In the genomic region with DNA sequence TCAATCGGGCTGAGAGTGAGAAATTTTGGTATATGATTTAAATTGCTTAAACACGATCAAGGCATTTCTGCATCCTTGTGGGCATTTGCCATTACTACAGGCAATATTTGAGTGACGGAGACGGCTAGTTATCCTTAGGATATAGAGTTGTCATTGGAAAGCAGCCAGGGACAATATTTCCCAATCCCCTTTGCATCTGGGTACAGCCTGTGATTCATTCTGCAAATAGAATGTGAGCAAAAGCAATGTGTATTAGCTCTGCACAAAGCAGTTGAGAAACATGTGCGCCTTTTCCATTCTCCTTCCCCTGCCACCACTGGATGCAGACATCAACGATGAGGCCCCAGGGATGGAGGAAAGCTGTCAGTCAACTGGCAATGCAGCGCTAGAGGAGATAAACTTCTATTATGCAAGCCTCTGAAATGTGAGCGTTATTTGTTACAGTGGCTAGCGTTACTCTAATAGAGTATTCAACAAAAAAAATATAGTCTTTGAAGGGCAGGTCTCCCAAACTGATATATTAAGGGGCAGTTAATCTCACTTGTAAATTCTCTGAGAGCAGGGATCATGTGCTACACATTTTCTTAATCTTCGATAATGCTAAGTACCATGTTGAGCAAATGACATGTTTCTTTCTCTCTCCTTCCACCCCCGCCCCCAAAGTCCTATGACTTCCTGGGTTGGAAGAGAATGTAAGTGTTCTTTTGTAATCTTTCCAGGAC, we compare ENCODE assay signal across 1 cellular context.
TF ChIP-seq lines count a peak whose summit lies in the region.

No MANE protein-coding gene starts in this region.

TF ChIP-seq in HepG2, 621 proteins besides CTCF, POLR2A, EP300 and RAD21 (continued from another document and continues in another):
- TF ChIP-seq SRSF1 (optimal IDR thresholded peaks at IDR 0.05; ENCODE audit: low read depth, low read length) (no peak), ZSCAN20 (CRISPR knock-in tag; IDR thresholded peaks at IDR 0.05; ENCODE audit: borderline replicate concordance) (no peak), RFX5 (IDR thresholded peaks at IDR 0.05; ENCODE audit: low read depth, low read length) (peak; percentile 52; the same call in 1 of the 2 replicates), KLF13 (CRISPR knock-in tag; IDR thresholded peaks at IDR 0.05) (no peak), ERF (CRISPR knock-in tag; IDR thresholded peaks at IDR 0.05) (peak; percentile 99), ZKSCAN8 (CRISPR knock-in tag; IDR thresholded peaks at IDR 0.05; ENCODE audit: borderline replicate concordance) (peak; percentile 98), KDM5B (CRISPR knock-in tag; IDR thresholded peaks at IDR 0.05; ENCODE audit: borderline replicate concordance) (no peak), ZNF543 (CRISPR knock-in tag; IDR thresholded peaks at IDR 0.05) (peak; percentile 68; the same call in 1 of the 2 replicates), ESRRA (CRISPR knock-in tag; IDR thresholded peaks at IDR 0.05; ENCODE audit: low read depth) (no peak), ZBTB7A (CRISPR knock-in tag; IDR thresholded peaks at IDR 0.05) (no peak; the same call in 1 of the 2 replicates), NR2F6 (IDR thresholded peaks at IDR 0.05) (peak; percentile 85), NR2F6 (CRISPR knock-in tag; IDR thresholded peaks at IDR 0.05) (peak; percentile 92), SKIL (CRISPR knock-in tag; IDR thresholded peaks at IDR 0.05; ENCODE audit: borderline replicate concordance) (peak; percentile 96), ZNF382 (CRISPR knock-in tag; IDR thresholded peaks at IDR 0.05; ENCODE audit: borderline replicate concordance) (no peak), NR3C1 (CRISPR knock-in tag; IDR thresholded peaks at IDR 0.05) (no peak), ZFP36 (IDR thresholded peaks at IDR 0.05; ENCODE audit: borderline replicate concordance, low read depth, low read length, partially characterized antibody) (no peak), GFI1 (CRISPR knock-in tag; IDR thresholded peaks at IDR 0.05; ENCODE audit: borderline replicate concordance) (peak; percentile 99), PAX8 (CRISPR knock-in tag; IDR thresholded peaks at IDR 0.05; ENCODE audit: borderline replicate concordance) (no peak), SALL2 (CRISPR knock-in tag; IDR thresholded peaks at IDR 0.05) (peak; percentile 73), ZNF224 (CRISPR knock-in tag; IDR thresholded peaks at IDR 0.05) (peak; percentile 80; the same call in 1 of the 2 replicates), MLLT10 (CRISPR knock-in tag; IDR thresholded peaks at IDR 0.05) (no peak), ZNF207 (IDR thresholded peaks at IDR 0.05; ENCODE audit: borderline replicate concordance) (no peak), ZNF672 (CRISPR knock-in tag; IDR thresholded peaks at IDR 0.05) (no peak), STAT5B (CRISPR knock-in tag; IDR thresholded peaks at IDR 0.05) (no peak; the same call in 1 of the 2 replicates), CEBPG (CRISPR knock-in tag; IDR thresholded peaks at IDR 0.05) (peak; percentile 99)
- TF ChIP-seq, protein P1, sequence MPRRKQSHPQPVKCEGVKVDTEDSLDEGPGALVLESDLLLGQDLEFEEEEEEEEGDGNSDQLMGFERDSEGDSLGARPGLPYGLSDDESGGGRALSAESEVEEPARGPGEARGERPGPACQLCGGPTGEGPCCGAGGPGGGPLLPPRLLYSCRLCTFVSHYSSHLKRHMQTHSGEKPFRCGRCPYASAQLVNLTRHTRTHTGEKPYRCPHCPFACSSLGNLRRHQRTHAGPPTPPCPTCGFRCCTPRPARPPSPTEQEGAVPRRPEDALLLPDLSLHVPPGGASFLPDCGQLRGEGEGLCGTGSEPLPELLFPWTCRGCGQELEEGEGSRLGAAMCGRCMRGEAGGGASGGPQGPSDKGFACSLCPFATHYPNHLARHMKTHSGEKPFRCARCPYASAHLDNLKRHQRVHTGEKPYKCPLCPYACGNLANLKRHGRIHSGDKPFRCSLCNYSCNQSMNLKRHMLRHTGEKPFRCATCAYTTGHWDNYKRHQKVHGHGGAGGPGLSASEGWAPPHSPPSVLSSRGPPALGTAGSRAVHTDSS (CRISPR knock-in tag; conservative IDR thresholded peaks at IDR 0.05) = no peak
- TF ChIP-seq, protein P2, sequence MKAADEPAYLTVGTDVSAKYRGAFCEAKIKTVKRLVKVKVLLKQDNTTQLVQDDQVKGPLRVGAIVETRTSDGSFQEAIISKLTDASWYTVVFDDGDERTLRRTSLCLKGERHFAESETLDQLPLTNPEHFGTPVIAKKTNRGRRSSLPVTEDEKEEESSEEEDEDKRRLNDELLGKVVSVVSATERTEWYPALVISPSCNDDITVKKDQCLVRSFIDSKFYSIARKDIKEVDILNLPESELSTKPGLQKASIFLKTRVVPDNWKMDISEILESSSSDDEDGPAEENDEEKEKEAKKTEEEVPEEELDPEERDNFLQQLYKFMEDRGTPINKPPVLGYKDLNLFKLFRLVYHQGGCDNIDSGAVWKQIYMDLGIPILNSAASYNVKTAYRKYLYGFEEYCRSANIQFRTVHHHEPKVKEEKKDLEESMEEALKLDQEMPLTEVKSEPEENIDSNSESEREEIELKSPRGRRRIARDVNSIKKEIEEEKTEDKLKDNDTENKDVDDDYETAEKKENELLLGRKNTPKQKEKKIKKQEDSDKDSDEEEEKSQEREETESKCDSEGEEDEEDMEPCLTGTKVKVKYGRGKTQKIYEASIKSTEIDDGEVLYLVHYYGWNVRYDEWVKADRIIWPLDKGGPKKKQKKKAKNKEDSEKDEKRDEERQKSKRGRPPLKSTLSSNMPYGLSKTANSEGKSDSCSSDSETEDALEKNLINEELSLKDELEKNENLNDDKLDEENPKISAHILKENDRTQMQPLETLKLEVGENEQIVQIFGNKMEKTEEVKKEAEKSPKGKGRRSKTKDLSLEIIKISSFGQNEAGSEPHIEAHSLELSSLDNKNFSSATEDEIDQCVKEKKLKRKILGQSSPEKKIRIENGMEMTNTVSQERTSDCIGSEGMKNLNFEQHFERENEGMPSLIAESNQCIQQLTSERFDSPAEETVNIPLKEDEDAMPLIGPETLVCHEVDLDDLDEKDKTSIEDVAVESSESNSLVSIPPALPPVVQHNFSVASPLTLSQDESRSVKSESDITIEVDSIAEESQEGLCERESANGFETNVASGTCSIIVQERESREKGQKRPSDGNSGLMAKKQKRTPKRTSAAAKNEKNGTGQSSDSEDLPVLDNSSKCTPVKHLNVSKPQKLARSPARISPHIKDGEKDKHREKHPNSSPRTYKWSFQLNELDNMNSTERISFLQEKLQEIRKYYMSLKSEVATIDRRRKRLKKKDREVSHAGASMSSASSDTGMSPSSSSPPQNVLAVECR (CRISPR knock-in tag; IDR thresholded peaks at IDR 0.05; ENCODE audit: borderline replicate concordance) = peak; percentile 88; the same call in 1 of the 2 replicates
- TF ChIP-seq, protein P3, sequence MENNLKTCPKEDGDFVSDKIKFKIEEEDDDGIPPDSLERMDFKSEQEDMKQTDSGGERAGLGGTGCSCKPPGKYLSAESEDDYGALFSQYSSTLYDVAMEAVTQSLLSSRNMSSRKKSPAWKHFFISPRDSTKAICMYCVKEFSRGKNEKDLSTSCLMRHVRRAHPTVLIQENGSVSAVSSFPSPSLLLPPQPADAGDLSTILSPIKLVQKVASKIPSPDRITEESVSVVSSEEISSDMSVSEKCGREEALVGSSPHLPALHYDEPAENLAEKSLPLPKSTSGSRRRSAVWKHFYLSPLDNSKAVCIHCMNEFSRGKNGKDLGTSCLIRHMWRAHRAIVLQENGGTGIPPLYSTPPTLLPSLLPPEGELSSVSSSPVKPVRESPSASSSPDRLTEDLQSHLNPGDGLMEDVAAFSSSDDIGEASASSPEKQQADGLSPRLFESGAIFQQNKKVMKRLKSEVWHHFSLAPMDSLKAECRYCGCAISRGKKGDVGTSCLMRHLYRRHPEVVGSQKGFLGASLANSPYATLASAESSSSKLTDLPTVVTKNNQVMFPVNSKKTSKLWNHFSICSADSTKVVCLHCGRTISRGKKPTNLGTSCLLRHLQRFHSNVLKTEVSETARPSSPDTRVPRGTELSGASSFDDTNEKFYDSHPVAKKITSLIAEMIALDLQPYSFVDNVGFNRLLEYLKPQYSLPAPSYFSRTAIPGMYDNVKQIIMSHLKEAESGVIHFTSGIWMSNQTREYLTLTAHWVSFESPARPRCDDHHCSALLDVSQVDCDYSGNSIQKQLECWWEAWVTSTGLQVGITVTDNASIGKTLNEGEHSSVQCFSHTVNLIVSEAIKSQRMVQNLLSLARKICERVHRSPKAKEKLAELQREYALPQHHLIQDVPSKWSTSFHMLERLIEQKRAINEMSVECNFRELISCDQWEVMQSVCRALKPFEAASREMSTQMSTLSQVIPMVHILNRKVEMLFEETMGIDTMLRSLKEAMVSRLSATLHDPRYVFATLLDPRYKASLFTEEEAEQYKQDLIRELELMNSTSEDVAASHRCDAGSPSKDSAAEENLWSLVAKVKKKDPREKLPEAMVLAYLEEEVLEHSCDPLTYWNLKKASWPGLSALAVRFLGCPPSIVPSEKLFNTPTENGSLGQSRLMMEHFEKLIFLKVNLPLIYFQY (CRISPR knock-in tag; IDR thresholded peaks at IDR 0.05; ENCODE audit: borderline replicate concordance) = peak; percentile 51; the same call in 1 of the 2 replicates
- TF ChIP-seq, protein P4, sequence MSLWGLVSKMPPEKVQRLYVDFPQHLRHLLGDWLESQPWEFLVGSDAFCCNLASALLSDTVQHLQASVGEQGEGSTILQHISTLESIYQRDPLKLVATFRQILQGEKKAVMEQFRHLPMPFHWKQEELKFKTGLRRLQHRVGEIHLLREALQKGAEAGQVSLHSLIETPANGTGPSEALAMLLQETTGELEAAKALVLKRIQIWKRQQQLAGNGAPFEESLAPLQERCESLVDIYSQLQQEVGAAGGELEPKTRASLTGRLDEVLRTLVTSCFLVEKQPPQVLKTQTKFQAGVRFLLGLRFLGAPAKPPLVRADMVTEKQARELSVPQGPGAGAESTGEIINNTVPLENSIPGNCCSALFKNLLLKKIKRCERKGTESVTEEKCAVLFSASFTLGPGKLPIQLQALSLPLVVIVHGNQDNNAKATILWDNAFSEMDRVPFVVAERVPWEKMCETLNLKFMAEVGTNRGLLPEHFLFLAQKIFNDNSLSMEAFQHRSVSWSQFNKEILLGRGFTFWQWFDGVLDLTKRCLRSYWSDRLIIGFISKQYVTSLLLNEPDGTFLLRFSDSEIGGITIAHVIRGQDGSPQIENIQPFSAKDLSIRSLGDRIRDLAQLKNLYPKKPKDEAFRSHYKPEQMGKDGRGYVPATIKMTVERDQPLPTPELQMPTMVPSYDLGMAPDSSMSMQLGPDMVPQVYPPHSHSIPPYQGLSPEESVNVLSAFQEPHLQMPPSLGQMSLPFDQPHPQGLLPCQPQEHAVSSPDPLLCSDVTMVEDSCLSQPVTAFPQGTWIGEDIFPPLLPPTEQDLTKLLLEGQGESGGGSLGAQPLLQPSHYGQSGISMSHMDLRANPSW (CRISPR knock-in tag; IDR thresholded peaks at IDR 0.05; ENCODE audit: borderline replicate concordance) = peak; percentile 75; the same call in 1 of the 2 replicates
- TF ChIP-seq, protein P5, sequence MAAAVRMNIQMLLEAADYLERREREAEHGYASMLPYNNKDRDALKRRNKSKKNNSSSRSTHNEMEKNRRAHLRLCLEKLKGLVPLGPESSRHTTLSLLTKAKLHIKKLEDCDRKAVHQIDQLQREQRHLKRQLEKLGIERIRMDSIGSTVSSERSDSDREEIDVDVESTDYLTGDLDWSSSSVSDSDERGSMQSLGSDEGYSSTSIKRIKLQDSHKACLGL (CRISPR knock-in tag; IDR thresholded peaks at IDR 0.05) = no peak; the same call in 1 of the 2 replicates
- TF ChIP-seq, protein P6, sequence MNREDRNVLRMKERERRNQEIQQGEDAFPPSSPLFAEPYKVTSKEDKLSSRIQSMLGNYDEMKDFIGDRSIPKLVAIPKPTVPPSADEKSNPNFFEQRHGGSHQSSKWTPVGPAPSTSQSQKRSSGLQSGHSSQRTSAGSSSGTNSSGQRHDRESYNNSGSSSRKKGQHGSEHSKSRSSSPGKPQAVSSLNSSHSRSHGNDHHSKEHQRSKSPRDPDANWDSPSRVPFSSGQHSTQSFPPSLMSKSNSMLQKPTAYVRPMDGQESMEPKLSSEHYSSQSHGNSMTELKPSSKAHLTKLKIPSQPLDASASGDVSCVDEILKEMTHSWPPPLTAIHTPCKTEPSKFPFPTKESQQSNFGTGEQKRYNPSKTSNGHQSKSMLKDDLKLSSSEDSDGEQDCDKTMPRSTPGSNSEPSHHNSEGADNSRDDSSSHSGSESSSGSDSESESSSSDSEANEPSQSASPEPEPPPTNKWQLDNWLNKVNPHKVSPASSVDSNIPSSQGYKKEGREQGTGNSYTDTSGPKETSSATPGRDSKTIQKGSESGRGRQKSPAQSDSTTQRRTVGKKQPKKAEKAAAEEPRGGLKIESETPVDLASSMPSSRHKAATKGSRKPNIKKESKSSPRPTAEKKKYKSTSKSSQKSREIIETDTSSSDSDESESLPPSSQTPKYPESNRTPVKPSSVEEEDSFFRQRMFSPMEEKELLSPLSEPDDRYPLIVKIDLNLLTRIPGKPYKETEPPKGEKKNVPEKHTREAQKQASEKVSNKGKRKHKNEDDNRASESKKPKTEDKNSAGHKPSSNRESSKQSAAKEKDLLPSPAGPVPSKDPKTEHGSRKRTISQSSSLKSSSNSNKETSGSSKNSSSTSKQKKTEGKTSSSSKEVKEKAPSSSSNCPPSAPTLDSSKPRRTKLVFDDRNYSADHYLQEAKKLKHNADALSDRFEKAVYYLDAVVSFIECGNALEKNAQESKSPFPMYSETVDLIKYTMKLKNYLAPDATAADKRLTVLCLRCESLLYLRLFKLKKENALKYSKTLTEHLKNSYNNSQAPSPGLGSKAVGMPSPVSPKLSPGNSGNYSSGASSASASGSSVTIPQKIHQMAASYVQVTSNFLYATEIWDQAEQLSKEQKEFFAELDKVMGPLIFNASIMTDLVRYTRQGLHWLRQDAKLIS (CRISPR knock-in tag; IDR thresholded peaks at IDR 0.05) = 0 out of 2 replicates have a peak, but pooled peaks have one; percentile 69
- TF ChIP-seq, protein P7, sequence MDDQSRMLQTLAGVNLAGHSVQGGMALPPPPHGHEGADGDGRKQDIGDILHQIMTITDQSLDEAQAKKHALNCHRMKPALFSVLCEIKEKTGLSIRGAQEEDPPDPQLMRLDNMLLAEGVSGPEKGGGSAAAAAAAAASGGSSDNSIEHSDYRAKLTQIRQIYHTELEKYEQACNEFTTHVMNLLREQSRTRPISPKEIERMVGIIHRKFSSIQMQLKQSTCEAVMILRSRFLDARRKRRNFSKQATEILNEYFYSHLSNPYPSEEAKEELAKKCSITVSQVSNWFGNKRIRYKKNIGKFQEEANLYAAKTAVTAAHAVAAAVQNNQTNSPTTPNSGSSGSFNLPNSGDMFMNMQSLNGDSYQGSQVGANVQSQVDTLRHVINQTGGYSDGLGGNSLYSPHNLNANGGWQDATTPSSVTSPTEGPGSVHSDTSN (CRISPR knock-in tag; IDR thresholded peaks at IDR 0.05; ENCODE audit: borderline replicate concordance) = no peak; the same call in 1 of the 2 replicates
